11 cellular contexts compared by ENCODE assay signal in genomic region chr13:60369242-60369641, GRCh38. TPM values are rescaled to one million over a fixed set of nuclear protein-coding genes. Genes with fewer than 3 reads are reported as not detected.
DNase-seq lines count a peak whose midpoint lies in the region; ATAC-seq and TF ChIP-seq lines count a peak whose summit lies in the region.
"Had no signal": no experiment of that assay in that cellular context is flagged by ENCODE, and none has a peak within 500 bp of the region (broad histone marks: within the 10 kb centered on the region; RNA-seq: fewer than 3 reads in every experiment).

No MANE protein-coding gene starts in this region.

- H3K9me3 ChIP-seq in colonic mucosa (no peaks in the 10 kb centered on the region), transverse colon (no peaks in the 10 kb centered on the region), thyroid gland (no peaks in the 10 kb centered on the region)

- TF ChIP-seq POLR2A in transverse colon (IDR thresholded peaks at IDR 0.05) (no peak), thyroid gland (IDR thresholded peaks at IDR 0.05) (no peak)

- H3K27ac ChIP-seq in colonic mucosa (no peak overlapping the region), transverse colon (no peak overlapping the region), thyroid gland (no peak overlapping the region)

- H3K9ac ChIP-seq in colonic mucosa (ENCODE audit: low read depth in 2 of 2, low read length in 2 of 2): no peak overlapping the region

- no peak for TF ChIP-seq EP300 in transverse colon (IDR thresholded peaks at IDR 0.05; ENCODE audit: low read depth)

- H3K36me3 ChIP-seq in colonic mucosa (no peaks in the 10 kb centered on the region), transverse colon (no peaks in the 10 kb centered on the region), thyroid gland (no peaks in the 10 kb centered on the region)

- peak; percentile 83 for ATAC-seq in HG03354 (IDR thresholded peaks at IDR 0.05; ENCODE audit: poor library complexity, severe bottlenecking, unreplicated experiment)

- TF ChIP-seq CTCF in colonic mucosa (IDR thresholded peaks at IDR 0.05): peak; percentile 28
- TF ChIP-seq CTCF in transverse colon (IDR thresholded peaks at IDR 0.05): peak in 3 of 5 experiments; percentile 26 to 29 (median 29)
- TF ChIP-seq CTCF in thyroid gland (IDR thresholded peaks at IDR 0.05): peak in 3 of 6 experiments; percentile 4 to 36 (median 33)

- intact Hi-C loops in colonic mucosa (cut with DNase I) (no loop called here), transverse colon (cut with DNase I; ENCODE audit: low total_unique reads) (no loop called here), thyroid gland (cut with DNase I) (no loop called here)

- no peaks in the 10 kb centered on the region for H3K27me3 ChIP-seq in colonic mucosa
- H3K27me3 ChIP-seq in transverse colon: no peaks in the 10 kb centered on the region
- no peaks in the 10 kb centered on the region for H3K27me3 ChIP-seq in thyroid gland

- H3K4me1 ChIP-seq in colonic mucosa (no peaks in the 10 kb centered on the region), transverse colon (no peaks in the 10 kb centered on the region), thyroid gland (no peaks in the 10 kb centered on the region)

- H3K4me3 ChIP-seq in colonic mucosa: no peak overlapping the region
- no peak overlapping the region for H3K4me3 ChIP-seq in transverse colon
- no peak overlapping the region for H3K4me3 ChIP-seq in thyroid gland (replicated peaks in 1 of 3)

- in situ Hi-C loops in transverse colon (cut with MboI; ENCODE audit: low pct_ligation_motif_present in 1 of 4, low pct_unique_long_range_greater_than_20kb in 1 of 4, low sequenced_read_pairs in 3 of 4): no loop called here

- DNase-seq in SKM-1 treated with dmso at 0.1 percent for 144 hours (lab: John Stamatoyannopoulos, UW; ENCODE audit: unreplicated experiment) (peak; percentile 21), SKM-1 (lab: John Stamatoyannopoulos, UW; ENCODE audit: unreplicated experiment) (no peak), colonic mucosa (no peak), transverse colon (no peak), thyroid gland (no peak), activated gamma-delta T cell (lab: John Stamatoyannopoulos, UW) (no peak), H4 (ENCODE audit: low spot score) (no peak)
- DNase-seq: activated T-cell treated with anti-CD3 and anti-CD28 coated beads, Interleukin-2, amount 50 U/mL, for 48 hours; CD4-positive, alpha-beta memory T cell; hippocampal formation had no signal

RNA-seq across cellular contexts. Expression of gene TDRD3, which starts 27.8 kb away (rescaled TPM):
- total RNA-seq in colonic mucosa: 10 to 100 TPM; 21.0 to 25.9 TPM
- 10 to 100 TPM; 20.9 to 73.4 (median 33.9) TPM for total RNA-seq in transverse colon
- total RNA-seq in thyroid gland: 10 to 100 TPM; 28.5 to 47.8 (median 41.3) TPM
- total RNA-seq in H4 (2014; rRNA removed; shearing (Covaris generic)): 7.6 and 7.9 TPM in 2 replicates
